ENCODE assay signal across 17 cellular contexts in the genomic region with DNA sequence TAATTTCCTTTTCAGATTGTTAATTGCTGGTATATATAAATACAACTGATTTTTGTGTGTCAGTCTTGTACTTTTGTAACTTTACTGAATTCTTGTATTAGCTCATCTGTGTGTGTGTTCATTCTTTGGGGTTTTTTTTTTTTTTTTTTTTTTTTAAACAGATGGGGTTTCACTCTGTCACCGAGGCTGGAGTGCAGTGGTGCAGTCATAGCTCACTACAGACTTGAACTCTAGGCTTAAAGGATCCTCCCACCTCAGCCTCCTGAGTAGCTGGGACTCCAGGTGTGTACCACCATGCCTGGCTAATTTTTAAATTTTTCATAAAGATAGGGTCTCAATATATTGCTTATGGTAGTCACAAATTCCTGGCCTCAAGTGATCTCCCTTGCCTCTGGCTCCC.
DNase-seq lines count a peak whose midpoint lies in the region; ATAC-seq and TF ChIP-seq lines count a peak whose summit lies in the region.
"Had no signal": no experiment of that assay in that cellular context is flagged by ENCODE, and none has a peak within 500 bp of the region (broad histone marks: within the 10 kb centered on the region; RNA-seq: fewer than 3 reads in every experiment).

No MANE protein-coding gene starts in this region.

- POLR2A ChIA-PET in activated CD4-positive, alpha-beta memory T cell treated with anti-CD3 and anti-CD28 coated beads for 36 hours (lab: Charles Lee) = interaction anchor here (0.6 to 1.0 kb wide), 3 partner anchors 25 to 133 kb away, joined by 3 to 4 read pairs (median 3); no protein-coding TSS in a partner anchor
- POLR2A ChIA-PET in activated CD4-positive, alpha-beta memory T cell treated with anti-CD3 and anti-CD28 coated beads, Interleukin-2, amount 10 ng/mL, durations not matched to agents 7 days and 5 days (lab: Charles Lee) = no interaction called here
- POLR2A ChIA-PET in SK-N-SH (lab: Yijun Ruan, JAX) = no interaction called here

- H3K9ac ChIP-seq in SK-N-SH = no peak overlapping the region
- H3K9ac ChIP-seq: GM23248 had no signal

- H2AFZ ChIP-seq in GM23338 = no peak overlapping the region
- H2AFZ ChIP-seq in SK-N-SH (ENCODE audit: low read depth) = no peak overlapping the region
- H2AFZ ChIP-seq: GM23248, PC-9 had no signal

- TF ChIP-seq CTCF in GM23338 (conservative IDR thresholded peaks at IDR 0.05; ENCODE audit: low read depth in 2 of 2) (no peak), SK-N-SH (IDR thresholded peaks at IDR 0.05) (no peak)

- no peak overlapping the region for H3K4me3 Mint-ChIP-seq in activated CD4-positive, alpha-beta memory T cell treated with anti-CD3 and anti-CD28 coated beads for 36 hours
- H3K4me3 Mint-ChIP-seq in activated CD4-positive, alpha-beta memory T cell treated with anti-CD3 and anti-CD28 coated beads, Interleukin-2, amount 10 ng/mL, durations not matched to agents 7 days and 5 days = no peak overlapping the region
- H3K4me3 Mint-ChIP-seq in CD4-positive, CD25-positive, alpha-beta regulatory T cell = peak overlapping the region; percentile 2 to 28 (median 12)
- H3K4me3 Mint-ChIP-seq in GM23338 (no peak overlapping the region), immature natural killer cell (no peak overlapping the region)

- ATAC-seq in CD4-positive, CD25-positive, alpha-beta regulatory T cell (ENCODE audit: low read depth in 2 of 2) = no peak
- no peak for ATAC-seq in GM23338
- ATAC-seq: K562 had no signal

- no peaks in the 10 kb centered on the region for H3K9me2 ChIP-seq in GM23338 (ENCODE audit: insufficient read depth)
- no peaks in the 10 kb centered on the region for H3K9me2 ChIP-seq in SK-N-SH

- H3K36me3 Mint-ChIP-seq in activated CD4-positive, alpha-beta memory T cell treated with anti-CD3 and anti-CD28 coated beads for 36 hours = peaks cover 12% of the 10 kb centered on the region
- peaks cover 55% of the 10 kb centered on the region for H3K36me3 Mint-ChIP-seq in activated CD4-positive, alpha-beta memory T cell treated with anti-CD3 and anti-CD28 coated beads, Interleukin-2, amount 10 ng/mL, durations not matched to agents 7 days and 5 days (ENCODE audit: low read depth)
- H3K36me3 Mint-ChIP-seq in CD4-positive, CD25-positive, alpha-beta regulatory T cell = peaks cover 17% of the 10 kb centered on the region
- H3K36me3 Mint-ChIP-seq in GM23338 (ENCODE audit: low read depth) = peaks cover 15% of the 10 kb centered on the region
- peaks cover 0 to 13% (median 5%) of the 10 kb centered on the region in 3 donors for H3K36me3 Mint-ChIP-seq in immature natural killer cell

- H3K79me2 ChIP-seq in GM23338 (replicated peaks; ENCODE audit: insufficient read depth) (peaks cover 71% of the 10 kb centered on the region), SK-N-SH (ENCODE audit: insufficient read depth) (peaks cover 94% of the 10 kb centered on the region)

- H3F3A ChIP-seq in GM23338 (replicated peaks; ENCODE audit: low read depth) (no peaks in the 10 kb centered on the region), SK-N-SH (replicated peaks; ENCODE audit: insufficient read depth) (no peaks in the 10 kb centered on the region)

- peaks cover 22% of the 10 kb centered on the region for H3K36me3 ChIP-seq in CD4-positive, CD25-positive, alpha-beta regulatory T cell (ENCODE audit: control insufficient read depth, insufficient read depth, low read length)
- H3K36me3 ChIP-seq in GM23338 (ENCODE audit: insufficient read depth) (no peaks in the 10 kb centered on the region; the same call in 1 of the 2 replicates), SK-N-SH (replicated peaks in 1 of 2; ENCODE audit: control insufficient read depth in 1 of 2, insufficient read depth in 2 of 2, low read length in 1 of 2) (peaks cover 16 to 46% of the 10 kb centered on the region in 2 experiments)

- CTCF ChIA-PET in activated CD4-positive, alpha-beta memory T cell treated with anti-CD3 and anti-CD28 coated beads for 36 hours (lab: Charles Lee) = interaction anchor here (1.3 to 1.4 kb wide), 2 partner anchors 104 to 273 kb away, joined by 3 to 4 read pairs; no protein-coding TSS in a partner anchor
- CTCF ChIA-PET in activated CD4-positive, alpha-beta memory T cell treated with anti-CD3 and anti-CD28 coated beads, Interleukin-2, amount 10 ng/mL, durations not matched to agents 7 days and 5 days (lab: Charles Lee) = interaction anchor here (0.6 to 1.4 kb wide), 8 partner anchors 12 to 762 kb away, joined by 3 to 5 read pairs (median 4); no protein-coding TSS in a partner anchor
- CTCF ChIA-PET in SK-N-SH (lab: Yijun Ruan, JAX) = interaction anchor here (1.3 kb wide), 1 partner anchor 129 kb away, joined by 4 read pairs; the partner anchor contains the start of gene RAD52

- peaks cover 7% of the 10 kb centered on the region for H3K9me3 Mint-ChIP-seq in activated CD4-positive, alpha-beta memory T cell treated with anti-CD3 and anti-CD28 coated beads for 36 hours
- H3K9me3 Mint-ChIP-seq in activated CD4-positive, alpha-beta memory T cell treated with anti-CD3 and anti-CD28 coated beads, Interleukin-2, amount 10 ng/mL, durations not matched to agents 7 days and 5 days = peaks cover 5% of the 10 kb centered on the region
- H3K9me3 Mint-ChIP-seq in CD4-positive, CD25-positive, alpha-beta regulatory T cell = peaks cover 0 to 9% (median 2%) of the 10 kb centered on the region in 7 donors
- H3K9me3 Mint-ChIP-seq in GM23338 (no peaks in the 10 kb centered on the region), immature natural killer cell (peaks cover 0 to 6% (median 0%) of the 10 kb centered on the region in 6 donors)

- H3K4me1 Mint-ChIP-seq in activated CD4-positive, alpha-beta memory T cell treated with anti-CD3 and anti-CD28 coated beads for 36 hours (ENCODE audit: low read depth) = peaks cover 53% of the 10 kb centered on the region
- H3K4me1 Mint-ChIP-seq in activated CD4-positive, alpha-beta memory T cell treated with anti-CD3 and anti-CD28 coated beads, Interleukin-2, amount 10 ng/mL, durations not matched to agents 7 days and 5 days = peaks cover 33% of the 10 kb centered on the region
- H3K4me1 Mint-ChIP-seq in CD4-positive, CD25-positive, alpha-beta regulatory T cell = peaks cover 56 to 73% (median 66%) of the 10 kb centered on the region in 4 donors
- H3K4me1 Mint-ChIP-seq in GM23338 = peaks cover 27% of the 10 kb centered on the region
- H3K4me1 Mint-ChIP-seq in immature natural killer cell = peaks cover 36 to 58% of the 10 kb centered on the region in 2 donors

- peaks cover 27% of the 10 kb centered on the region for H3K4me1 ChIP-seq in CD4-positive, CD25-positive, alpha-beta regulatory T cell (ENCODE audit: control insufficient read depth, insufficient read depth, low read length, poor library complexity, severe bottlenecking)
- H3K4me1 ChIP-seq in GM23338 (ENCODE audit: insufficient read depth) (peaks cover 16% of the 10 kb centered on the region), SK-N-SH (ENCODE audit: control insufficient read depth in 1 of 2, insufficient read depth in 2 of 2, low read depth in 1 of 2, low read length in 1 of 2) (no peaks in the 10 kb centered on the region)

- no peak for TF ChIP-seq EP300 in SK-N-SH (IDR thresholded peaks at IDR 0.05; ENCODE audit: borderline replicate concordance in 1 of 2, low read depth in 1 of 2, low read length in 1 of 2)

- no peak overlapping the region for H3K27ac ChIP-seq in CD4-positive, CD25-positive, alpha-beta regulatory T cell (ENCODE audit: insufficient read depth, low read length, poor library complexity, severe bottlenecking)
- H3K27ac ChIP-seq in GM23338 (ENCODE audit: low read depth) (no peak overlapping the region), SK-N-SH (ENCODE audit: low read depth in 2 of 2, low read length in 1 of 2) (no peak overlapping the region)
- H3K27ac ChIP-seq: C4-2B, GM23248, HL-60, PC-9 had no signal

- H3K4me2 ChIP-seq in GM23338 (no peak overlapping the region), SK-N-SH (no peak overlapping the region)
- H3K4me2 ChIP-seq: PC-9 had no signal

- no peak for TF ChIP-seq RAD21 in SK-N-SH (IDR thresholded peaks at IDR 0.05; ENCODE audit: low read length)

- H3K27me3 Mint-ChIP-seq in activated CD4-positive, alpha-beta memory T cell treated with anti-CD3 and anti-CD28 coated beads for 36 hours = no peaks in the 10 kb centered on the region
- no peaks in the 10 kb centered on the region for H3K27me3 Mint-ChIP-seq in activated CD4-positive, alpha-beta memory T cell treated with anti-CD3 and anti-CD28 coated beads, Interleukin-2, amount 10 ng/mL, durations not matched to agents 7 days and 5 days
- no peaks in the 10 kb centered on the region for H3K27me3 Mint-ChIP-seq in CD4-positive, CD25-positive, alpha-beta regulatory T cell
- H3K27me3 Mint-ChIP-seq in GM23338 (ENCODE audit: insufficient read depth, low read depth, poor library complexity) (peaks cover 2% of the 10 kb centered on the region), immature natural killer cell (ENCODE audit: low read depth in 3 of 3) (peaks cover 0 to 2% (median 0%) of the 10 kb centered on the region in 3 donors)

- DNase-seq in activated CD4-positive, alpha-beta memory T cell treated with anti-CD3 and anti-CD28 coated beads for 36 hours = peak; percentile 31
- DNase-seq in activated CD4-positive, alpha-beta memory T cell treated with anti-CD3 and anti-CD28 coated beads, Interleukin-2, amount 10 ng/mL, durations not matched to agents 7 days and 5 days = no peak
- no peak for DNase-seq in CD4-positive, CD25-positive, alpha-beta regulatory T cell
- no peak for DNase-seq in GM23338 (ENCODE audit: low spot score)
- no peak for DNase-seq in immature natural killer cell
- DNase-seq in OCI-M1 (lab: John Stamatoyannopoulos, UW) = no peak
- DNase-seq in SK-N-SH = no peak
- no peak for DNase-seq in C1 segment of cervical spinal cord (lab: John Stamatoyannopoulos, UW)
- DNase-seq: DMS79 treated with DMSO at 0.1 percent for 48 hours, GM23248, NCI-H1092, NCI-H1694, NCI-H2107, PC-9 had no signal

- H3K27ac Mint-ChIP-seq in activated CD4-positive, alpha-beta memory T cell treated with anti-CD3 and anti-CD28 coated beads for 36 hours = peak overlapping the region; percentile 28
- no peak overlapping the region for H3K27ac Mint-ChIP-seq in activated CD4-positive, alpha-beta memory T cell treated with anti-CD3 and anti-CD28 coated beads, Interleukin-2, amount 10 ng/mL, durations not matched to agents 7 days and 5 days
- H3K27ac Mint-ChIP-seq in CD4-positive, CD25-positive, alpha-beta regulatory T cell = peak overlapping the region; percentile 33 to 76 (median 37)
- H3K27ac Mint-ChIP-seq in GM23338 (peak overlapping the region; percentile 76; the same call in 1 of the 2 replicates), immature natural killer cell (peak overlapping the region in 5 of 6 donors; percentile 11 to 71 (median 32))

- H3K9me3 ChIP-seq in CD4-positive, CD25-positive, alpha-beta regulatory T cell (ENCODE audit: control insufficient read depth in 2 of 2, low read length in 2 of 2) = peaks cover 0 to 2% of the 10 kb centered on the region in 2 experiments
- H3K9me3 ChIP-seq in SK-N-SH = peaks cover 11% of the 10 kb centered on the region

- H4K20me1 ChIP-seq in GM23338 (replicated peaks; ENCODE audit: insufficient read depth) = peaks cover 7% of the 10 kb centered on the region; the same call in 1 of the 2 replicates
- peaks cover 13% of the 10 kb centered on the region; the same call in 1 of the 2 replicates for H4K20me1 ChIP-seq in SK-N-SH (ENCODE audit: insufficient read depth)

- WGBS in SK-N-SH (ENCODE audit: low lambda C conversion rate) = 94% methylated on average over 1 of the region's 1 CpG

- intact Hi-C loops in activated CD4-positive, alpha-beta memory T cell treated with anti-CD3 and anti-CD28 coated beads for 36 hours (cut with micrococcal nuclease) = no loop called here

- no peaks in the 10 kb centered on the region for H3K27me3 ChIP-seq in CD4-positive, CD25-positive, alpha-beta regulatory T cell (ENCODE audit: control insufficient read depth, insufficient read depth, low read length)
- H3K27me3 ChIP-seq in GM23338 (ENCODE audit: insufficient read depth) (no peaks in the 10 kb centered on the region), SK-N-SH (ENCODE audit: insufficient read depth) (no peaks in the 10 kb centered on the region)

- peak overlapping the region; percentile 9 for H3K4me3 ChIP-seq in CD4-positive, CD25-positive, alpha-beta regulatory T cell (ENCODE audit: low read depth, low read length)
- H3K4me3 ChIP-seq in GM23338 (no peak overlapping the region), SK-N-SH (ENCODE audit: low read depth in 2 of 2, low read length in 1 of 2) (no peak overlapping the region)
- H3K4me3 ChIP-seq: GM23248, K562, PC-9 had no signal

Comparison
In these comparisons a context has a peak if more than half of its experiments do, and no peak if none do; other contexts are left out.
1. H3K4me3 Mint-ChIP-seq: peak in CD4-positive, CD25-positive, alpha-beta regulatory T cell (4 of 4); none in activated CD4-positive, alpha-beta memory T cell treated with anti-CD3 and anti-CD28 coated beads for 36 hours (single experiment), activated CD4-positive, alpha-beta memory T cell treated with anti-CD3 and anti-CD28 coated beads, Interleukin-2, amount 10 ng/mL, durations not matched to agents 7 days and 5 days (single experiment), GM23338 (single experiment) and immature natural killer cell (0 of 5).